Comparison of ENCODE assay signal across 11 cellular contexts in the genomic region with DNA sequence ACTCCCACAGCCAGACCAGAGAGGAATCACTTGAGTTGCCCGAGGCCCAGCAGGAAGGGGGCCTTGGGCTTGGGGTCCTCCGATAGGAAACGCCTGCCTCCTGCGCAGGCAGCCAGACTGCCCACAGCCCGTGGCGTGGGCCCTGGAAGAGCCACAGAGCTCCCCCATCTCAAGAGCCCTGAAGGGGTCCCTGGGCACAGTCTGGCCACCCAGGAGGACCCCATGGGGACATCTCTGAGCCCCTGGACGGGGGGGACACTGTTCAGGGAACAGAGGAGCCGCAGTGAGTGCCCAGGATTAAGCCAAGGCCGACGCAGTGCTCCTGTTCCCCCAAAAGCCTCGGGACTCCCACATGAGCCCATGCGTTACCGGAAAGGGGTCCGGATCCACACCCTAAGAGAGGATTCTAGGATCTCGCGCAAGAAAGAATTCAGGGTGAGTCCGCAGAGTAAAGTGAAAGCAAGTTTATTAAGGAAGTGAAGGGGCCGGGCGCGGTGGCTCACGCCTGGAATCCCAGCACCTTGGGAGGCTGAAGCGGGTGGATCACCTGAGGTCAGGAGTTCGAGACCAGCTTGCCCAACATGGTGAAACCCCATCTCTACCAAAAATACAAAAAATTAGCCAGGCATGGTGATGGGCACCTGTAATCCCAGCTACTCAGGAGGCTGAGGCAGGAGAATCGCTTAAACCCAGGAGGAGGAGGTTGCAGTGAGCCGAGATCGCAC. TPM values are rescaled to one million over a fixed set of nuclear protein-coding genes. Genes with fewer than 3 reads are reported as not detected.
A peak's percentile ranks its signal among the peaks of the same experiment; 100 is the strongest.
DNase-seq lines count a peak whose midpoint lies in the region; ATAC-seq and TF ChIP-seq lines count a peak whose summit lies in the region.
"Had no signal": no experiment of that assay in that cellular context is flagged by ENCODE, and none has a peak within 500 bp of the region (broad histone marks: within the 10 kb centered on the region; RNA-seq: fewer than 3 reads in every experiment).

No MANE protein-coding gene starts in this region.

- H3K4me1 ChIP-seq in OCI-LY7 (ENCODE audit: insufficient read depth, low read length, poor library complexity, severe bottlenecking) (peaks cover 49% of the 10 kb centered on the region), rectal smooth muscle tissue (ENCODE audit: control insufficient read depth, insufficient read depth, low read length) (peaks cover 52% of the 10 kb centered on the region), gastroesophageal sphincter (peaks cover 0 to 40% (median 12%) of the 10 kb centered on the region in 3 donors)

- peak overlapping the region; percentile 50; the same call in 1 of the 2 replicates for H2AFZ ChIP-seq in OCI-LY7 (ENCODE audit: low read length)

- no peaks in the 10 kb centered on the region for H3K27me3 ChIP-seq in rectal smooth muscle tissue (ENCODE audit: control insufficient read depth, insufficient read depth, low read length)
- H3K27me3 ChIP-seq in H7 (ENCODE audit: control insufficient read depth, insufficient read depth, low read length): no peaks in the 10 kb centered on the region
- no peaks in the 10 kb centered on the region for H3K27me3 ChIP-seq in gastroesophageal sphincter

- ATAC-seq in gastroesophageal sphincter: no peak
- ATAC-seq in GM19467 (IDR thresholded peaks at IDR 0.05; ENCODE audit: unreplicated experiment): no peak

- POLR2A ChIA-PET in OCI-LY7 (lab: Charles Lee): interaction anchor here (0.7 to 2.8 kb wide), 2 partner anchors 11 to 22 kb away, joined by 3 to 7 read pairs; no protein-coding TSS in a partner anchor

- H3K79me2 ChIP-seq in OCI-LY7 (ENCODE audit: insufficient read depth, low read depth, low read length): no peaks in the 10 kb centered on the region

- no peaks in the 10 kb centered on the region for H3K9me3 ChIP-seq in OCI-LY7 (ENCODE audit: low read length)
- H3K9me3 ChIP-seq in gastroesophageal sphincter: no peaks in the 10 kb centered on the region

- 89% methylated on average over 17 of the region's 26 CpGs; no CpG with 5 or more reads in 1 of the 2 donors for WGBS in gastroesophageal sphincter (ENCODE audit: low coverage in 1 of 2), 2 donors

- H3K4me3 Mint-ChIP-seq in dendritic cell treated with granulocyte-macrophage colony-stimulating factor and Interleukin-4, amounts not matched to agents 40 ng/mL and 50 ng/mL, for 4 days: no peak overlapping the region

- H3K36me3 ChIP-seq in OCI-LY7 (ENCODE audit: insufficient read depth, low read length) (no peaks in the 10 kb centered on the region), rectal smooth muscle tissue (ENCODE audit: control insufficient read depth, insufficient read depth, low read length) (no peaks in the 10 kb centered on the region), H7 (replicated peaks; ENCODE audit: control insufficient read depth, insufficient read depth, low read length) (no peaks in the 10 kb centered on the region), gastroesophageal sphincter (no peaks in the 10 kb centered on the region)

- H3K4me3 ChIP-seq in OCI-LY7 (ENCODE audit: low read depth, low read length, poor library complexity, severe bottlenecking) (no peak overlapping the region), rectal smooth muscle tissue (ENCODE audit: low read length) (no peak overlapping the region), H7 (ENCODE audit: insufficient read depth, low read depth, low read length) (no peak overlapping the region), gastroesophageal sphincter (no peak overlapping the region)
- H3K4me3 ChIP-seq: lung had no signal

- H3K4me2 ChIP-seq in OCI-LY7 (ENCODE audit: low read length): peak overlapping the region; percentile 28; the same call in 1 of the 2 replicates

- no peak overlapping the region for H3K9ac ChIP-seq in rectal smooth muscle tissue (ENCODE audit: low read length)

- CTCF ChIA-PET in OCI-LY7 (lab: Charles Lee; ENCODE audit: unreplicated experiment): interaction anchor here (0.5 kb wide), 1 partner anchor 13 kb away, joined by 3 read pairs; no protein-coding TSS in a partner anchor

- intact Hi-C loops in OCI-LY7 (cut with micrococcal nuclease; ENCODE audit: unreplicated experiment): loop anchor here (2.0 to 5.0 kb wide), 2 partner anchors 147 to 596 kb away; partner anchors contain the start of gene H3-3A
- intact Hi-C loops in dendritic cell treated with granulocyte-macrophage colony-stimulating factor and Interleukin-4, amounts not matched to agents 40 ng/mL and 50 ng/mL, for 4 days (cut with micrococcal nuclease): loop anchor here (1.0 to 5.0 kb wide), 3 partner anchors 21 to 456 kb away; partner anchors contain the start of genes LBR and PYCR2

- no TSS peak for BruUV-seq in OCI-LY7 (replicated peaks; lab: Mats Ljungman, UMichigan)

- H3K4me1 Mint-ChIP-seq in dendritic cell treated with granulocyte-macrophage colony-stimulating factor and Interleukin-4, amounts not matched to agents 40 ng/mL and 50 ng/mL, for 4 days (ENCODE audit: low read depth): peaks cover 61% of the 10 kb centered on the region

- peak; percentile 14 to 18 for DNase-seq in activated T-cell treated with anti-CD3 and anti-CD28 coated beads, Interleukin-2, amount 50 U/mL, for 48 hours
- no peak for DNase-seq in activated T-cell treated with anti-CD3 and anti-CD28 coated beads, Interleukin-2, amount 50 U/mL, for 1 hour
- DNase-seq in OCI-LY7 (ENCODE audit: low spot score) (no peak), H7 (no peak)
- DNase-seq: DMS153, HCEC 1CT had no signal

- TF ChIP-seq CTCF in OCI-LY7 (conservative IDR thresholded peaks at IDR 0.05; ENCODE audit: low read length) (no peak), gastroesophageal sphincter (IDR thresholded peaks at IDR 0.05) (no peak)

- no peak for TF ChIP-seq EP300 in gastroesophageal sphincter (IDR thresholded peaks at IDR 0.05)

- H3K27ac Mint-ChIP-seq in dendritic cell treated with granulocyte-macrophage colony-stimulating factor and Interleukin-4, amounts not matched to agents 40 ng/mL and 50 ng/mL, for 4 days: peak overlapping the region; percentile 98

- H3K36me3 Mint-ChIP-seq in dendritic cell treated with granulocyte-macrophage colony-stimulating factor and Interleukin-4, amounts not matched to agents 40 ng/mL and 50 ng/mL, for 4 days (ENCODE audit: low read depth): no peaks in the 10 kb centered on the region

- no peaks in the 10 kb centered on the region for H3K27me3 Mint-ChIP-seq in dendritic cell treated with granulocyte-macrophage colony-stimulating factor and Interleukin-4, amounts not matched to agents 40 ng/mL and 50 ng/mL, for 4 days

- no peaks in the 10 kb centered on the region for H3K9me2 ChIP-seq in OCI-LY7 (ENCODE audit: insufficient read depth, low read length)

- no peaks in the 10 kb centered on the region for H4K20me1 ChIP-seq in OCI-LY7 (ENCODE audit: insufficient read depth, low read length)

- H3K27ac ChIP-seq in OCI-LY7 (ENCODE audit: low read depth, low read length, poor library complexity, severe bottlenecking): peak overlapping the region; percentile 10
- H3K27ac ChIP-seq in rectal smooth muscle tissue (ENCODE audit: low read depth, low read length): peak overlapping the region; percentile 91
- peak overlapping the region in 1 of 4 donors; percentile 69 for H3K27ac ChIP-seq in gastroesophageal sphincter

- TF ChIP-seq POLR2A in gastroesophageal sphincter (IDR thresholded peaks at IDR 0.05): no peak

- H3K9me3 Mint-ChIP-seq in dendritic cell treated with granulocyte-macrophage colony-stimulating factor and Interleukin-4, amounts not matched to agents 40 ng/mL and 50 ng/mL, for 4 days: no peaks in the 10 kb centered on the region

RNA-seq across cellular contexts. Expression of gene LBR, which starts 38.1 kb away (rescaled TPM):
- 110 and 117 TPM in 2 replicates for total RNA-seq in OCI-LY7 (2014; rRNA removed; shearing (Covaris generic))
- 288 and 297 TPM in 2 replicates for total RNA-seq in OCI-LY7 (2022)
- total RNA-seq in H7 (2014; rRNA removed; shearing (Covaris generic)): 82.6 and 97.1 TPM in 2 replicates
- 100 to 1,000 TPM in 1 of 4 donors, 10 to 100 TPM in 3; 78.2 to 139 (median 92.8) TPM for total RNA-seq in gastroesophageal sphincter

Comparison
In these comparisons a context has a peak if more than half of its experiments do, and no peak if none do; other contexts are left out.
1. DNase-seq: peak in activated T-cell treated with anti-CD3 and anti-CD28 coated beads, Interleukin-2, amount 50 U/mL, for 48 hours (2 of 2); none in activated T-cell treated with anti-CD3 and anti-CD28 coated beads, Interleukin-2, amount 50 U/mL, for 1 hour (single experiment), OCI-LY7 (single experiment) and H7 (single experiment).